Comparison of ENCODE assay signal across 1 cellular context in the genomic region with DNA sequence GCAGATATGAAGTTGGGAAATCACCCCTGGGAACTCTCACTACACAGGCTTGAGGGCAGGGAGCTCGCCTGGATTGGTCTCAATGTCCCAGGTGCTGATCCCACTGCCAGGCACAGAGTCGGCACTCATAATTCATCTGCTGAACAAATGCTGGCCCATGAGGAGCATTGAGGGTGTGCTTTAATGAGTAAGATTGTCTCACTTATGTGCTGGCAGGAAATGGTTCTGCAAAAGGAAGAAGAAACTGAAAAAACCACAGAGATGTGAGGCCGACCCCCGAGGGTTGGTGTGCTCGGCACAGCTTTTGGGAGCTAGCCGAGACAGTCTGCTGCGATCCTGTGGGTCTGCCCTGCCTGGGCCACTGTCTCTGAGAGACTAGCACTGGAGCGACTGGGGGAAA.
TF ChIP-seq lines count a peak whose summit lies in the region.

No MANE protein-coding gene starts in this region.

TF ChIP-seq in WTC11, 78 proteins besides CTCF, POLR2A, EP300 and RAD21 (continued from another document):
- TF ChIP-seq, protein P1, sequence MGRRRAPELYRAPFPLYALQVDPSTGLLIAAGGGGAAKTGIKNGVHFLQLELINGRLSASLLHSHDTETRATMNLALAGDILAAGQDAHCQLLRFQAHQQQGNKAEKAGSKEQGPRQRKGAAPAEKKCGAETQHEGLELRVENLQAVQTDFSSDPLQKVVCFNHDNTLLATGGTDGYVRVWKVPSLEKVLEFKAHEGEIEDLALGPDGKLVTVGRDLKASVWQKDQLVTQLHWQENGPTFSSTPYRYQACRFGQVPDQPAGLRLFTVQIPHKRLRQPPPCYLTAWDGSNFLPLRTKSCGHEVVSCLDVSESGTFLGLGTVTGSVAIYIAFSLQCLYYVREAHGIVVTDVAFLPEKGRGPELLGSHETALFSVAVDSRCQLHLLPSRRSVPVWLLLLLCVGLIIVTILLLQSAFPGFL (CRISPR knock-in tag; IDR thresholded peaks at IDR 0.05; ENCODE audit: borderline replicate concordance): no peak
- TF ChIP-seq, protein P2, sequence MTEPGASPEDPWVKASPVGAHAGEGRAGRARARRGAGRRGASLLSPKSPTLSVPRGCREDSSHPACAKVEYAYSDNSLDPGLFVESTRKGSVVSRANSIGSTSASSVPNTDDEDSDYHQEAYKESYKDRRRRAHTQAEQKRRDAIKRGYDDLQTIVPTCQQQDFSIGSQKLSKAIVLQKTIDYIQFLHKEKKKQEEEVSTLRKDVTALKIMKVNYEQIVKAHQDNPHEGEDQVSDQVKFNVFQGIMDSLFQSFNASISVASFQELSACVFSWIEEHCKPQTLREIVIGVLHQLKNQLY (CRISPR knock-in tag; IDR thresholded peaks at IDR 0.05): no peak
- TF ChIP-seq ZNF671 (CRISPR knock-in tag; IDR thresholded peaks at IDR 0.05): no peak
- TF ChIP-seq, protein P3, sequence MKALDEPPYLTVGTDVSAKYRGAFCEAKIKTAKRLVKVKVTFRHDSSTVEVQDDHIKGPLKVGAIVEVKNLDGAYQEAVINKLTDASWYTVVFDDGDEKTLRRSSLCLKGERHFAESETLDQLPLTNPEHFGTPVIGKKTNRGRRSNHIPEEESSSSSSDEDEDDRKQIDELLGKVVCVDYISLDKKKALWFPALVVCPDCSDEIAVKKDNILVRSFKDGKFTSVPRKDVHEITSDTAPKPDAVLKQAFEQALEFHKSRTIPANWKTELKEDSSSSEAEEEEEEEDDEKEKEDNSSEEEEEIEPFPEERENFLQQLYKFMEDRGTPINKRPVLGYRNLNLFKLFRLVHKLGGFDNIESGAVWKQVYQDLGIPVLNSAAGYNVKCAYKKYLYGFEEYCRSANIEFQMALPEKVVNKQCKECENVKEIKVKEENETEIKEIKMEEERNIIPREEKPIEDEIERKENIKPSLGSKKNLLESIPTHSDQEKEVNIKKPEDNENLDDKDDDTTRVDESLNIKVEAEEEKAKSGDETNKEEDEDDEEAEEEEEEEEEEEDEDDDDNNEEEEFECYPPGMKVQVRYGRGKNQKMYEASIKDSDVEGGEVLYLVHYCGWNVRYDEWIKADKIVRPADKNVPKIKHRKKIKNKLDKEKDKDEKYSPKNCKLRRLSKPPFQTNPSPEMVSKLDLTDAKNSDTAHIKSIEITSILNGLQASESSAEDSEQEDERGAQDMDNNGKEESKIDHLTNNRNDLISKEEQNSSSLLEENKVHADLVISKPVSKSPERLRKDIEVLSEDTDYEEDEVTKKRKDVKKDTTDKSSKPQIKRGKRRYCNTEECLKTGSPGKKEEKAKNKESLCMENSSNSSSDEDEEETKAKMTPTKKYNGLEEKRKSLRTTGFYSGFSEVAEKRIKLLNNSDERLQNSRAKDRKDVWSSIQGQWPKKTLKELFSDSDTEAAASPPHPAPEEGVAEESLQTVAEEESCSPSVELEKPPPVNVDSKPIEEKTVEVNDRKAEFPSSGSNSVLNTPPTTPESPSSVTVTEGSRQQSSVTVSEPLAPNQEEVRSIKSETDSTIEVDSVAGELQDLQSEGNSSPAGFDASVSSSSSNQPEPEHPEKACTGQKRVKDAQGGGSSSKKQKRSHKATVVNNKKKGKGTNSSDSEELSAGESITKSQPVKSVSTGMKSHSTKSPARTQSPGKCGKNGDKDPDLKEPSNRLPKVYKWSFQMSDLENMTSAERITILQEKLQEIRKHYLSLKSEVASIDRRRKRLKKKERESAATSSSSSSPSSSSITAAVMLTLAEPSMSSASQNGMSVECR (CRISPR knock-in tag; IDR thresholded peaks at IDR 0.05; ENCODE audit: borderline replicate concordance): no peak
- TF ChIP-seq, protein P4, sequence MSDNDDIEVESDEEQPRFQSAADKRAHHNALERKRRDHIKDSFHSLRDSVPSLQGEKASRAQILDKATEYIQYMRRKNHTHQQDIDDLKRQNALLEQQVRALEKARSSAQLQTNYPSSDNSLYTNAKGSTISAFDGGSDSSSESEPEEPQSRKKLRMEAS (CRISPR knock-in tag; IDR thresholded peaks at IDR 0.05): no peak
- no peak for TF ChIP-seq SOX15 (CRISPR knock-in tag; IDR thresholded peaks at IDR 0.05)
- TF ChIP-seq PRRX2 (CRISPR knock-in tag; IDR thresholded peaks at IDR 0.05): no peak
- TF ChIP-seq, protein P5, sequence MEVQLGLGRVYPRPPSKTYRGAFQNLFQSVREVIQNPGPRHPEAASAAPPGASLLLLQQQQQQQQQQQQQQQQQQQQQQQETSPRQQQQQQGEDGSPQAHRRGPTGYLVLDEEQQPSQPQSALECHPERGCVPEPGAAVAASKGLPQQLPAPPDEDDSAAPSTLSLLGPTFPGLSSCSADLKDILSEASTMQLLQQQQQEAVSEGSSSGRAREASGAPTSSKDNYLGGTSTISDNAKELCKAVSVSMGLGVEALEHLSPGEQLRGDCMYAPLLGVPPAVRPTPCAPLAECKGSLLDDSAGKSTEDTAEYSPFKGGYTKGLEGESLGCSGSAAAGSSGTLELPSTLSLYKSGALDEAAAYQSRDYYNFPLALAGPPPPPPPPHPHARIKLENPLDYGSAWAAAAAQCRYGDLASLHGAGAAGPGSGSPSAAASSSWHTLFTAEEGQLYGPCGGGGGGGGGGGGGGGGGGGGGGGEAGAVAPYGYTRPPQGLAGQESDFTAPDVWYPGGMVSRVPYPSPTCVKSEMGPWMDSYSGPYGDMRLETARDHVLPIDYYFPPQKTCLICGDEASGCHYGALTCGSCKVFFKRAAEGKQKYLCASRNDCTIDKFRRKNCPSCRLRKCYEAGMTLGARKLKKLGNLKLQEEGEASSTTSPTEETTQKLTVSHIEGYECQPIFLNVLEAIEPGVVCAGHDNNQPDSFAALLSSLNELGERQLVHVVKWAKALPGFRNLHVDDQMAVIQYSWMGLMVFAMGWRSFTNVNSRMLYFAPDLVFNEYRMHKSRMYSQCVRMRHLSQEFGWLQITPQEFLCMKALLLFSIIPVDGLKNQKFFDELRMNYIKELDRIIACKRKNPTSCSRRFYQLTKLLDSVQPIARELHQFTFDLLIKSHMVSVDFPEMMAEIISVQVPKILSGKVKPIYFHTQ (CRISPR knock-in tag; IDR thresholded peaks at IDR 0.05): no peak
- TF ChIP-seq GRHL2 (CRISPR knock-in tag; IDR thresholded peaks at IDR 0.05; ENCODE audit: insufficient replicate concordance, severe bottlenecking): no peak
- TF ChIP-seq, protein P6, sequence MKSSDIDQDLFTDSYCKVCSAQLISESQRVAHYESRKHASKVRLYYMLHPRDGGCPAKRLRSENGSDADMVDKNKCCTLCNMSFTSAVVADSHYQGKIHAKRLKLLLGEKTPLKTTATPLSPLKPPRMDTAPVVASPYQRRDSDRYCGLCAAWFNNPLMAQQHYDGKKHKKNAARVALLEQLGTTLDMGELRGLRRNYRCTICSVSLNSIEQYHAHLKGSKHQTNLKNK (CRISPR knock-in tag; IDR thresholded peaks at IDR 0.05): no peak
